ENCODE assay signal across 24 cellular contexts in the genomic region with DNA sequence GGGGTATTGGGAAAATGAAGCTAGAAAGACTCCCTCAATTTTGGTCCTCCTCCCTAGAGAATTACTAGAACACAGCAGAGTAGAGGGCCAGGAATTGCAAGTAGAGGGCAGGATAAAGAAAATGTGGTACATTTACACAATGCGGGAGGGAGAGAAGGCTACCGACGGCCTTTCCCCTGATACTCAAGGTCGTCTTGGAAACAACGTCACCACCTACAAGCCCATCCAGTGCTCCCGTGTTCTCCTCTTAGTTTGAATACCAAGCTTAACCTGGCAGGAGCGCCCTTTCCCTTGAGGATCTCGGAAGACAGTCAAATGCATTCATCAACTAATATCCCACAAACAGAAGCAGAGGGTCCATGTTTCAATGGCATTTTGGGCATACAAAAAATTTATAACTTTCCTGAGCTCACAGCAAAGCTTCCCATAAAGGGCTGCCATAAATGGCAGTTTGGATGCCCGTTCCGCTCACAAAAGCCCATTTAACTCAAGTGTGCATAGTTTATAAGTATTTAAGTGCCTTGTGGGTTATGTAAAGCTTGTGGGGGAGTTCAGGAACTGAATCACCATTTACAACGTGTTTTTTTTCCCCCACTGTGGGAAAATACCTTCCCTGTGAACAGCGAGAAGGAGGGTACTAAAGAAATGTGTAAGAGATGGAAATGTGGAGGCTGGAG.
DNase-seq lines count a peak whose midpoint lies in the region; ATAC-seq, FAIRE-seq and TF ChIP-seq lines count a peak whose summit lies in the region.
"Had no signal": no experiment of that assay in that cellular context is flagged by ENCODE, and none has a peak within 500 bp of the region (broad histone marks: within the 10 kb centered on the region; RNA-seq: fewer than 3 reads in every experiment).

No MANE protein-coding gene starts in this region.

- no peaks in the 10 kb centered on the region for H4K20me1 ChIP-seq in osteoblast (ENCODE audit: insufficient read depth, low read length)

- no peaks in the 10 kb centered on the region for H3K27me3 ChIP-seq in osteoblast (ENCODE audit: insufficient read depth, low read length)
- no peaks in the 10 kb centered on the region for H3K27me3 ChIP-seq in effector memory CD4-positive, alpha-beta T cell (replicated peaks; ENCODE audit: control insufficient read depth, insufficient read depth, low read length, poor library complexity, severe bottlenecking)
- H3K27me3 ChIP-seq in CD4-positive, alpha-beta memory T cell (ENCODE audit: insufficient read depth, low read length) = no peaks in the 10 kb centered on the region
- H3K27me3 ChIP-seq: MG63 had no signal

- CTCF ChIA-PET in CD4-positive, alpha-beta memory T cell (lab: Charles Lee; ENCODE audit: partially characterized antibody) = interaction anchor here (1.1 kb wide), 1 partner anchor 48 kb away, joined by 3 read pairs; no protein-coding TSS in a partner anchor

- TF ChIP-seq POLR2A in H54 (IDR thresholded peaks at IDR 0.05; ENCODE audit: low read depth, low read length) = no peak

- peaks cover 0 to 2% (median 0%) of the 10 kb centered on the region in 4 donors for H3K4me1 Mint-ChIP-seq in CD4-positive, alpha-beta memory T cell
- H3K4me1 Mint-ChIP-seq: neural crest cell, T-helper 17 cell, WTC11 had no signal

- no peak overlapping the region for H3K27ac ChIP-seq in osteoblast (ENCODE audit: low read depth, low read length)
- no peak overlapping the region for H3K27ac ChIP-seq in effector memory CD4-positive, alpha-beta T cell (ENCODE audit: insufficient read depth, low read length, poor library complexity, severe bottlenecking)
- H3K27ac ChIP-seq in CD4-positive, alpha-beta memory T cell (ENCODE audit: low read depth, low read length) = no peak overlapping the region
- H3K27ac ChIP-seq: left ventricle myocardium inferior had no signal

- peaks cover 16% of the 10 kb centered on the region for H3K4me1 ChIP-seq in osteoblast (ENCODE audit: insufficient read depth, low read length)
- H3K4me1 ChIP-seq in effector memory CD4-positive, alpha-beta T cell (ENCODE audit: control insufficient read depth, insufficient read depth, low read length, poor library complexity, severe bottlenecking) = no peaks in the 10 kb centered on the region
- H3K4me1 ChIP-seq in CD4-positive, alpha-beta memory T cell (ENCODE audit: insufficient read depth, low read length) = no peaks in the 10 kb centered on the region
- H3K4me1 ChIP-seq: left ventricle myocardium inferior had no signal

- H3K9me3 ChIP-seq in osteoblast (ENCODE audit: low read depth, low read length) = no peaks in the 10 kb centered on the region
- no peaks in the 10 kb centered on the region for H3K9me3 ChIP-seq in effector memory CD4-positive, alpha-beta T cell (ENCODE audit: control insufficient read depth, low read length)
- no peaks in the 10 kb centered on the region for H3K9me3 ChIP-seq in CD4-positive, alpha-beta memory T cell (ENCODE audit: control insufficient read depth in 1 of 2, low read length in 2 of 2)
- H3K9me3 ChIP-seq: left ventricle myocardium inferior, MG63 had no signal

- POLR2A ChIA-PET in CD4-positive, alpha-beta memory T cell (lab: Charles Lee; ENCODE audit: partially characterized antibody) = no interaction called here

- H3K9me3 Mint-ChIP-seq in CD4-positive, alpha-beta memory T cell = peaks cover 0 to 3% (median 0%) of the 10 kb centered on the region in 8 donors
- H3K9me3 Mint-ChIP-seq: activated CD4-positive, alpha-beta memory T cell treated with anti-CD3 and anti-CD28 coated beads for 36 hours had no signal

- H3K36me3 ChIP-seq in osteoblast (ENCODE audit: insufficient read depth, low read length) = no peaks in the 10 kb centered on the region
- H3K36me3 ChIP-seq in effector memory CD4-positive, alpha-beta T cell (ENCODE audit: control insufficient read depth, insufficient read depth, low read length) = no peaks in the 10 kb centered on the region
- H3K36me3 ChIP-seq in CD4-positive, alpha-beta memory T cell (ENCODE audit: insufficient read depth, low read length) = no peaks in the 10 kb centered on the region
- H3K36me3 ChIP-seq: left ventricle myocardium inferior, MG63 had no signal

- intact Hi-C loops in CD4-positive, alpha-beta memory T cell (cut with micrococcal nuclease) = no loop called here

- H3K4me3 ChIP-seq in fibroblast of mammary gland (ENCODE audit: control insufficient read depth, low read depth, low read length) (no peak overlapping the region), osteoblast (ENCODE audit: insufficient read depth, low read length) (no peak overlapping the region)
- no peak overlapping the region for H3K4me3 ChIP-seq in effector memory CD4-positive, alpha-beta T cell (ENCODE audit: insufficient read depth, low read depth, low read length, poor library complexity, severe bottlenecking)
- no peak overlapping the region for H3K4me3 ChIP-seq in CD4-positive, alpha-beta memory T cell (ENCODE audit: low read length in 2 of 2)
- H3K4me3 ChIP-seq: left ventricle myocardium inferior, MG63 had no signal

- no peak for FAIRE-seq in H54 (lab: Jason Lieb, UNC)

- TF ChIP-seq CTCF in fibroblast of mammary gland (conservative IDR thresholded peaks at IDR 0.05; ENCODE audit: control insufficient read depth, insufficient read depth, low read depth, low read length) (no peak), osteoblast (IDR thresholded peaks at IDR 0.05; ENCODE audit: extremely low read depth, low read depth, low read length) (no peak)

- no peaks in the 10 kb centered on the region for H3K27me3 Mint-ChIP-seq in CD4-positive, alpha-beta memory T cell
- H3K27me3 Mint-ChIP-seq: activated CD4-positive, alpha-beta memory T cell treated with anti-CD3 and anti-CD28 coated beads for 36 hours; T-helper 17 cell; type B pancreatic cell had no signal

- no peak overlapping the region for H2AFZ ChIP-seq in osteoblast (ENCODE audit: low read length)

- peaks cover 0 to 25% of the 10 kb centered on the region in 2 donors for H3K36me3 Mint-ChIP-seq in CD4-positive, alpha-beta memory T cell
- H3K36me3 Mint-ChIP-seq: WTC11 had no signal

- peak overlapping the region; percentile 3 for H3K4me2 ChIP-seq in osteoblast (ENCODE audit: insufficient read depth, low read length)

- H3K4me3 Mint-ChIP-seq in CD4-positive, alpha-beta memory T cell = no peak overlapping the region
- H3K4me3 Mint-ChIP-seq: activated CD4-positive, alpha-beta memory T cell treated with anti-CD3 and anti-CD28 coated beads for 36 hours; neural crest cell; T-helper 17 cell; type B pancreatic cell; WTC11 had no signal

- peak; percentile 92 for DNase-seq in Daoy (ENCODE audit: low read depth)
- peak; percentile 37 for DNase-seq in NCI-H226
- peak; percentile 51 for DNase-seq in fibroblast of mammary gland (ENCODE audit: low read depth)
- DNase-seq in osteoblast (ENCODE audit: insufficient read length, low spot score, missing footprints) = peak; percentile 78
- DNase-seq in effector memory CD4-positive, alpha-beta T cell = no peak
- DNase-seq in H54 (ENCODE audit: insufficient read length, low spot score) = no peak
- no peak for DNase-seq in CD4-positive, alpha-beta memory T cell
- DNase-seq: activated CD4-positive, alpha-beta memory T cell treated with anti-CD3 and anti-CD28 coated beads for 36 hours; activated naive CD4-positive, alpha-beta T cell treated with Interleukin-2 at 50 U/mL for 16 hours; activated T-cell treated with anti-CD3 and anti-CD28 coated beads for 4 hours; AML-193; anterior cingulate cortex; cerebellar nuclear complex; effector CD4-positive, alpha-beta T cell; glutamatergic neuron; left ventricle myocardium inferior; MG63; NCI-H1436 treated with DMSO at 0.1 percent for 48 hours; stimulated activated CD4-positive, alpha-beta T cell treated with anti-CD3 and anti-CD28 coated beads, Interleukin-12 subunit alpha, Interleukin-12 subunit beta, amount 100 ng/mL, for 4 hours; T-helper 17 cell had no signal

- no peak overlapping the region for H3K27ac Mint-ChIP-seq in CD4-positive, alpha-beta memory T cell
- H3K27ac Mint-ChIP-seq: activated CD4-positive, alpha-beta memory T cell treated with anti-CD3 and anti-CD28 coated beads for 36 hours; T-helper 17 cell; type B pancreatic cell; WTC11 had no signal

- no peak for ATAC-seq in GM19035 (IDR thresholded peaks at IDR 0.05; ENCODE audit: unreplicated experiment)
- ATAC-seq: T-helper 17 cell, WTC11 had no signal

- no peaks in the 10 kb centered on the region for H3K79me2 ChIP-seq in osteoblast (ENCODE audit: insufficient read depth, low read length)

Comparison
In these comparisons a context has a peak if more than half of its experiments do, and no peak if none do; other contexts are left out.
1. DNase-seq: peak in Daoy (single experiment), NCI-H226 (single experiment), fibroblast of mammary gland (single experiment) and osteoblast (single experiment); none in effector memory CD4-positive, alpha-beta T cell (0 of 3), H54 (single experiment) and CD4-positive, alpha-beta memory T cell (0 of 5).